1 cellular context compared by ENCODE assay signal in genomic region chr16:57532251-57532625, GRCh38.
TF ChIP-seq lines count a peak whose summit lies in the region.

No MANE protein-coding gene starts in this region.

TF ChIP-seq in GM23338, 12 proteins besides CTCF, POLR2A, EP300 and RAD21 (continued from another document):
- TF ChIP-seq ZNF462 (CRISPR knock-in tag; IDR thresholded peaks at IDR 0.05): no peak
- TF ChIP-seq POLR2AphosphoS5 (IDR thresholded peaks at IDR 0.05; ENCODE audit: low read depth): no peak
- no peak for TF ChIP-seq CREB1 (CRISPR knock-in tag; IDR thresholded peaks at IDR 0.05; ENCODE audit: low read depth)
